In genomic region chr1:16872152-16873075, GRCh38 we compare ENCODE assay signal across 8 cellular contexts. TPM values are rescaled to one million over a fixed set of nuclear protein-coding genes. Genes with fewer than 3 reads are reported as not detected.
A peak's percentile ranks its signal among the peaks of the same experiment; 100 is the strongest.
DNase-seq lines count a peak whose midpoint lies in the region; TF ChIP-seq lines count a peak whose summit lies in the region.
"Not testable (repeated sequence)": the region's sequence is repeated elsewhere in the genome, so short reads cannot be mapped to it uniquely, and the experiment has no call there.

No MANE protein-coding gene starts in this region.

- not testable (repeated sequence) for H3K4me3 ChIP-seq in AG10803 (ENCODE audit: low read length)
- H3K4me3 ChIP-seq in esophagus muscularis mucosa, result peak overlapping the region; percentile 35 to 57 (median 46)
- H3K4me3 ChIP-seq in iPS-20b (ENCODE audit: low read length), result peak overlapping the region; percentile 69

- H3K9me3 ChIP-seq in esophagus muscularis mucosa; iPS-20b (ENCODE audit: insufficient read depth, low read depth, low read length): not testable (repeated sequence)

- not testable (repeated sequence) for TF ChIP-seq POLR2A in esophagus muscularis mucosa (IDR thresholded peaks at IDR 0.05; ENCODE audit: low read depth)

- not testable (repeated sequence) for TF ChIP-seq EP300 in esophagus muscularis mucosa (IDR thresholded peaks at IDR 0.05)

- H3K4me1 ChIP-seq in esophagus muscularis mucosa, result peaks cover 6 to 17% (median 14%) of the 10 kb centered on the region in 4 donors
- not testable (repeated sequence) for H3K4me1 ChIP-seq in iPS-20b (ENCODE audit: insufficient read depth, low read length)

- peak overlapping the region in 1 of 4 donors; percentile 30 for H3K27ac ChIP-seq in esophagus muscularis mucosa (replicated peaks in 1 of 4)
- not testable (repeated sequence) for H3K27ac ChIP-seq in iPS-20b (ENCODE audit: low read length)

- WGBS in esophagus muscularis mucosa, result 51% methylated on average over 29 of the region's 66 CpGs

- intact Hi-C loops in esophagus muscularis mucosa (cut with DNase I), result not testable (repeated sequence)

- TF ChIP-seq CTCF in AG10803 (conservative IDR thresholded peaks at IDR 0.05; ENCODE audit: low read length); esophagus muscularis mucosa (IDR thresholded peaks at IDR 0.05): not testable (repeated sequence)

- not testable (repeated sequence) for H3K9ac ChIP-seq in iPS-20b (ENCODE audit: low read depth, low read length)

- DNase-seq in AG10803 (ENCODE audit: low read depth), result peak; percentile 68
- DNase-seq in HCEC 1CT, result peak; percentile 79
- peak; percentile 36 for DNase-seq in T-helper 9 cell
- peak; percentile 80 for DNase-seq in amniotic epithelial cell (ENCODE audit: low read depth)
- not testable (repeated sequence) for DNase-seq in esophagus muscularis mucosa (ENCODE audit: extremely low spot score)
- peak in 46 of 56 donors; percentile 8 to 90 (median 54) for DNase-seq in nucleus accumbens (lab: John Stamatoyannopoulos, UW)
- peak; percentile 67 for DNase-seq in stimulated activated CD8-positive, alpha-beta memory T cell treated with anti-CD3 and anti-CD28 coated beads, Interleukin-15, amount 100 ng/mL, for 24 hours (ENCODE audit: low read depth)

- H3K27me3 ChIP-seq in esophagus muscularis mucosa (peaks cover 0 to 53% (median 4%) of the 10 kb centered on the region in 4 donors), iPS-20b (ENCODE audit: insufficient read depth, low read length) (peaks cover 37% of the 10 kb centered on the region)

- not testable (repeated sequence) for H3K36me3 ChIP-seq in esophagus muscularis mucosa; iPS-20b (ENCODE audit: insufficient read depth, low read depth, low read length)

RNA-seq across cellular contexts. Expression of gene RNU1-2, which starts 23.4 kb away (rescaled TPM):
- under 1 TPM in 2 of 4 donors, not detected in 2; under 0.01 TPM for total RNA-seq in esophagus muscularis mucosa

RNA-seq across cellular contexts. Expression of gene CROCC, which starts 49.3 kb away (rescaled TPM):
- total RNA-seq in esophagus muscularis mucosa, result 10 to 100 TPM; 17.6 to 36.3 (median 23.0) TPM
